Comparison of ENCODE assay signal across 8 cellular contexts in genomic region chrX:46912673-46913491, GRCh38. TPM values are rescaled to one million over a fixed set of nuclear protein-coding genes. Genes with fewer than 3 reads are reported as not detected.
A peak's percentile ranks its signal among the peaks of the same experiment; 100 is the strongest.
DNase-seq lines count a peak whose midpoint lies in the region; ATAC-seq and TF ChIP-seq lines count a peak whose summit lies in the region.

No MANE protein-coding gene starts in this region.

- H3K27ac ChIP-seq in RWPE2 (ENCODE audit: poor library complexity, severe bottlenecking) (peak overlapping the region; percentile 43), iPS-18a (ENCODE audit: low read length) (no peak overlapping the region), skeletal muscle tissue (ENCODE audit: low read depth, low read length) (no peak overlapping the region)

- H3K9me3 ChIP-seq in RWPE2 (ENCODE audit: severe bottlenecking) (no peaks in the 10 kb centered on the region), iPS-18a (ENCODE audit: control insufficient read depth, low read depth, low read length) (peaks cover 16% of the 10 kb centered on the region), skeletal muscle tissue (ENCODE audit: control insufficient read depth in 3 of 3, low read length in 3 of 3) (no peaks in the 10 kb centered on the region)

- H3K4me3 ChIP-seq in RWPE2 (ENCODE audit: severe bottlenecking): peak overlapping the region; percentile 89
- H3K4me3 ChIP-seq in astrocyte of the spinal cord (ENCODE audit: low read depth, low read length): peak overlapping the region; percentile 57
- H3K4me3 ChIP-seq in iPS-18a (ENCODE audit: low read length): peak overlapping the region; percentile 70
- H3K4me3 ChIP-seq in skeletal muscle tissue (ENCODE audit: low read length in 3 of 3): peak overlapping the region; percentile 49 to 73 (median 59)

- H3K4me1 ChIP-seq in RWPE2 (ENCODE audit: insufficient read depth, poor library complexity, severe bottlenecking) (no peaks in the 10 kb centered on the region), iPS-18a (ENCODE audit: control insufficient read depth, low read depth, low read length) (no peaks in the 10 kb centered on the region), skeletal muscle tissue (ENCODE audit: control insufficient read depth in 3 of 3, insufficient read depth in 3 of 3, low read length in 3 of 3) (peaks cover 0 to 2% (median 0%) of the 10 kb centered on the region in 3 donors)

- no peaks in the 10 kb centered on the region for H3K27me3 ChIP-seq in RWPE2 (ENCODE audit: insufficient read depth, poor library complexity, severe bottlenecking)
- no peaks in the 10 kb centered on the region for H3K27me3 ChIP-seq in iPS-18a (ENCODE audit: control insufficient read depth, insufficient read depth, low read length)
- H3K27me3 ChIP-seq in skeletal muscle tissue (ENCODE audit: control insufficient read depth in 3 of 3, insufficient read depth in 3 of 3, low read length in 3 of 3): peaks cover 0 to 13% (median 0%) of the 10 kb centered on the region in 3 donors

- H3K36me3 ChIP-seq in RWPE2 (ENCODE audit: low read depth) (no peaks in the 10 kb centered on the region), iPS-18a (ENCODE audit: control insufficient read depth, low read depth, low read length) (no peaks in the 10 kb centered on the region), skeletal muscle tissue (ENCODE audit: control insufficient read depth in 3 of 3, insufficient read depth in 3 of 3, low read length in 3 of 3) (no peaks in the 10 kb centered on the region)

- peak; percentile 37 for TF ChIP-seq CTCF in RWPE2 (IDR thresholded peaks at IDR 0.05; ENCODE audit: poor library complexity, severe bottlenecking)
- TF ChIP-seq CTCF in astrocyte of the spinal cord (IDR thresholded peaks at IDR 0.05; ENCODE audit: low read depth, low read length): peak; percentile 59

- H3K9ac ChIP-seq in iPS-18a (ENCODE audit: low read length): peak overlapping the region; percentile 73
- peak overlapping the region in 2 of 3 donors; percentile 52 to 57 for H3K9ac ChIP-seq in skeletal muscle tissue (ENCODE audit: low read depth in 1 of 3, low read length in 3 of 3)

- in situ Hi-C loops in astrocyte of the spinal cord (cut with HindIII; ENCODE audit: low sequenced_read_pairs): no loop called here

- DNase-seq in NCI-H2107 treated with DMSO at 0.1 percent for 48 hours (lab: John Stamatoyannopoulos, UW; ENCODE audit: unreplicated experiment): peak; percentile 10
- DNase-seq in NCI-H2107 (lab: John Stamatoyannopoulos, UW): no peak
- peak; percentile 37 for DNase-seq in RWPE2 (ENCODE audit: low spot score)
- peak; percentile 38 for DNase-seq in astrocyte of the spinal cord (ENCODE audit: low read depth, low spot score)

- ATAC-seq in HG03354 (IDR thresholded peaks at IDR 0.05; ENCODE audit: poor library complexity, severe bottlenecking, unreplicated experiment) (peak; percentile 66), RWPE2 (ENCODE audit: low read depth) (peak; percentile 65), HG03095 (IDR thresholded peaks at IDR 0.05; ENCODE audit: unreplicated experiment) (no peak)

RNA-seq across cellular contexts. Expression of gene JADE3, which starts 0.7 kb away (rescaled TPM):
- total RNA-seq in skeletal muscle tissue: 5.2 TPM
